In genomic region chr4:25012671-25013070, GRCh38 we compare ENCODE assay signal across 20 cellular contexts.
"Had no signal": no experiment of that assay in that cellular context is flagged by ENCODE, and none has a peak within 500 bp of the region (broad histone marks: within the 10 kb centered on the region; RNA-seq: fewer than 3 reads in every experiment).

No MANE protein-coding gene starts in this region.

- H3K4me1 ChIP-seq: right lobe of liver, spleen, upper lobe of right lung had no signal

- DNase-seq: cortex of kidney; effector memory CD4-positive, alpha-beta T cell; esophagus squamous epithelium; foreskin fibroblast; head of caudate nucleus; midbrain; naive B cell; right lobe of liver; spleen; stimulated activated CD4-positive, alpha-beta T cell treated with anti-CD3 and anti-CD28 coated beads, Interleukin-15, amount 100 ng/mL, for 24 hours; stimulated activated CD4-positive, alpha-beta T cell treated with anti-CD3 and anti-CD28 coated beads, Interleukin-1b, Interleukin-23, amount 100 ng/mL, for 48 hours; stimulated activated CD4-positive, alpha-beta T cell treated with anti-CD3 and anti-CD28 coated beads, Interleukin-4, amount 100 ng/mL, for 24 hours; upper lobe of right lung had no signal

- H3K4me3 ChIP-seq: esophagus squamous epithelium, hepatocyte, right lobe of liver, spleen, tibial nerve, upper lobe of right lung had no signal

- H3K9me3 Mint-ChIP-seq: central memory CD8-positive, alpha-beta T cell; stimulated activated memory B cell treated with anti-CD40 and anti-IgM and Interleukin-4, amounts not matched to agents 10 μg/mL and 1 μg/mL and 100 μg/mL, for 72 hours; stimulated activated naive CD8-positive, alpha-beta T cell treated with anti-CD3 and anti-CD28 coated beads, Interleukin-15, Interleukin-2, amounts not matched to agents 100 ng/mL and 50 ng/mL, for 24 hours had no signal

- H3K36me3 ChIP-seq: esophagus squamous epithelium, right lobe of liver, spleen, tibial nerve, upper lobe of right lung had no signal

- H3K4me1 Mint-ChIP-seq: central memory CD8-positive, alpha-beta T cell; naive B cell; stimulated activated memory B cell treated with anti-CD40 and anti-IgM and Interleukin-4, amounts not matched to agents 10 μg/mL and 1 μg/mL and 100 μg/mL, for 72 hours had no signal

- H3K27me3 ChIP-seq: esophagus squamous epithelium, hepatocyte, right lobe of liver, spleen, tibial nerve, upper lobe of right lung had no signal

- H3K9me3 ChIP-seq: esophagus squamous epithelium, right lobe of liver, spleen, tibial nerve, upper lobe of right lung had no signal

- H3K27ac ChIP-seq: epithelial cell of prostate, esophagus squamous epithelium, right lobe of liver, spleen, upper lobe of right lung had no signal

- H3K4me3 Mint-ChIP-seq: central memory CD8-positive, alpha-beta T cell; naive B cell; stimulated activated memory B cell treated with anti-CD40 and anti-IgM and Interleukin-4, amounts not matched to agents 10 μg/mL and 1 μg/mL and 100 μg/mL, for 72 hours; stimulated activated naive CD8-positive, alpha-beta T cell treated with anti-CD3 and anti-CD28 coated beads, Interleukin-15, Interleukin-2, amounts not matched to agents 100 ng/mL and 50 ng/mL, for 24 hours had no signal

- H3K27ac Mint-ChIP-seq: stimulated activated memory B cell treated with anti-CD40 and anti-IgM and Interleukin-4, amounts not matched to agents 10 μg/mL and 1 μg/mL and 100 μg/mL, for 72 hours; stimulated activated naive CD8-positive, alpha-beta T cell treated with anti-CD3 and anti-CD28 coated beads, Interleukin-15, Interleukin-2, amounts not matched to agents 100 ng/mL and 50 ng/mL, for 24 hours had no signal

- H2AFZ ChIP-seq: hepatocyte had no signal

- ATAC-seq: left lobe of liver; right lobe of liver; stimulated activated memory B cell treated with anti-CD40 and anti-IgM and Interleukin-4, amounts not matched to agents 10 μg/mL and 1 μg/mL and 100 μg/mL, for 72 hours; upper lobe of right lung had no signal

- H3K4me2 ChIP-seq: hepatocyte had no signal

- H3K36me3 Mint-ChIP-seq: naive B cell; stimulated activated memory B cell treated with anti-CD40 and anti-IgM and Interleukin-4, amounts not matched to agents 10 μg/mL and 1 μg/mL and 100 μg/mL, for 72 hours had no signal
